ENCODE assay signal across 8 cellular contexts in genomic region chr17:50177983-50178834, GRCh38. TPM values are rescaled to one million over a fixed set of nuclear protein-coding genes. Genes with fewer than 3 reads are reported as not detected.
DNase-seq lines count a peak whose midpoint lies in the region; ATAC-seq and TF ChIP-seq lines count a peak whose summit lies in the region.

No MANE protein-coding gene starts in this region.

- peak; percentile 64 for DNase-seq in NCI-H1436 (lab: John Stamatoyannopoulos, UW)
- no peak for DNase-seq in NCI-H1436 treated with DMSO at 0.1 percent for 48 hours (lab: John Stamatoyannopoulos, UW)
- DNase-seq in SK-MEL-5 (ENCODE audit: low read depth, low spot score), result peak; percentile 88
- DNase-seq in ascending aorta (ENCODE audit: low spot score in 2 of 2), result peak; percentile 93 to 98
- peak; percentile 89 for DNase-seq in left ventricle myocardium superior
- peak; percentile 91 for DNase-seq in renal cortical epithelial cell (ENCODE audit: low read depth)

- intact Hi-C loops in ascending aorta (cut with DNase I), result loop anchor here (1.0 to 5.0 kb wide), 2 partner anchors 22 to 66 kb away; no protein-coding TSS in a partner anchor
- intact Hi-C loops in left ventricle myocardium superior (cut with micrococcal nuclease), result no loop called here

- peak overlapping the region; percentile 69 for H3K9ac ChIP-seq in HUES64 (ENCODE audit: low read depth, low read length)

- in situ Hi-C loops in SK-MEL-5 (cut with HindIII; ENCODE audit: low pct_unique_long_range_greater_than_20kb, low sequenced_read_pairs), result no loop called here

- peak overlapping the region; percentile 36 for H3K4me3 ChIP-seq in HUES64 (ENCODE audit: low read length)
- no peak overlapping the region for H3K4me3 ChIP-seq in ascending aorta

- H3K27me3 ChIP-seq in HUES64 (ENCODE audit: insufficient read depth, low read length) (no peaks in the 10 kb centered on the region), ascending aorta (no peaks in the 10 kb centered on the region)

- peak; percentile 87 for ATAC-seq in left ventricle myocardium superior
- no peak for ATAC-seq in HG02870 (IDR thresholded peaks at IDR 0.05; ENCODE audit: unreplicated experiment)

- WGBS in HUES64, result 10% methylated on average over 22 of the region's 22 CpGs

- H3K36me3 ChIP-seq in HUES64 (ENCODE audit: insufficient read depth, low read length), result no peaks in the 10 kb centered on the region
- H3K36me3 ChIP-seq in ascending aorta, result no peaks in the 10 kb centered on the region

- no peaks in the 10 kb centered on the region for H3K9me3 ChIP-seq in HUES64 (ENCODE audit: insufficient read depth, low read depth, low read length)
- no peaks in the 10 kb centered on the region for H3K9me3 ChIP-seq in ascending aorta

- peaks cover 22% of the 10 kb centered on the region for H3K4me1 ChIP-seq in HUES64 (ENCODE audit: insufficient read depth, low read length)
- peaks cover 24 to 44% of the 10 kb centered on the region in 2 donors for H3K4me1 ChIP-seq in ascending aorta

- H3K27ac ChIP-seq in HUES64 (ENCODE audit: low read depth, low read length) (peak overlapping the region; percentile 62), ascending aorta (peak overlapping the region; percentile 97 to 99)

- peak; percentile 32 to 49 (median 34) for TF ChIP-seq CTCF in ascending aorta (IDR thresholded peaks at IDR 0.05)

RNA-seq across cellular contexts. Expression of gene SGCA, which starts 12.4 kb away (rescaled TPM):
- not detected for polyA plus RNA-seq in HUES64 (2013, experiment 1 of 2)
- 0.89 TPM for polyA plus RNA-seq in HUES64 (2013, experiment 2 of 2)
- total RNA-seq in SK-MEL-5 (2014; rRNA removed; shearing (Covaris generic)), result not detected in 2 replicates
- not detected in 2 replicates for polyA plus RNA-seq in SK-MEL-5 (2015; cell fraction: cytosol; rRNA removed)
- polyA plus RNA-seq in SK-MEL-5 (2015; cell fraction: nucleus; rRNA removed), result not detected in 2 replicates
- total RNA-seq in ascending aorta, result 78.5 TPM
- total RNA-seq in left ventricle myocardium superior, result 155 TPM
- total RNA-seq in renal cortical epithelial cell, result not detected in 2 replicates

RNA-seq across cellular contexts. Expression of gene COL1A1, which starts 23.2 kb away (rescaled TPM):
- 19.2 TPM for polyA plus RNA-seq in HUES64 (2013, experiment 1 of 2)
- 24.3 TPM for polyA plus RNA-seq in HUES64 (2013, experiment 2 of 2)
- 0.03 TPM in 2 replicates for total RNA-seq in SK-MEL-5 (2014; rRNA removed; shearing (Covaris generic))
- 1.8 and 2.2 TPM in 2 replicates for polyA plus RNA-seq in SK-MEL-5 (2015; cell fraction: cytosol; rRNA removed)
- 0.33 and 4.0 TPM in 2 replicates for polyA plus RNA-seq in SK-MEL-5 (2015; cell fraction: nucleus; rRNA removed)
- 547 TPM for total RNA-seq in ascending aorta
- total RNA-seq in left ventricle myocardium superior, result 26.8 TPM
- total RNA-seq in renal cortical epithelial cell, result 65.6 and 141 TPM in 2 replicates

RNA-seq across cellular contexts. Expression of gene PPP1R9B, which starts 27.7 kb away (rescaled TPM):
- 10.4 TPM for polyA plus RNA-seq in HUES64 (2013, experiment 1 of 2)
- polyA plus RNA-seq in HUES64 (2013, experiment 2 of 2), result 12.4 TPM
- 33.6 and 36.2 TPM in 2 replicates for total RNA-seq in SK-MEL-5 (2014; rRNA removed; shearing (Covaris generic))
- polyA plus RNA-seq in SK-MEL-5 (2015; cell fraction: cytosol; rRNA removed), result 49.3 and 63.2 TPM in 2 replicates
- polyA plus RNA-seq in SK-MEL-5 (2015; cell fraction: nucleus; rRNA removed), result 61.2 and 61.5 TPM in 2 replicates
- total RNA-seq in ascending aorta, result 63.5 TPM
- 37.6 TPM for total RNA-seq in left ventricle myocardium superior
- total RNA-seq in renal cortical epithelial cell, result 15.8 and 39.9 TPM in 2 replicates

RNA-seq across cellular contexts. Expression of gene SAMD14, which starts 48.2 kb away (rescaled TPM):
- 5.8 TPM for polyA plus RNA-seq in HUES64 (2013, experiment 1 of 2)
- 6.7 TPM for polyA plus RNA-seq in HUES64 (2013, experiment 2 of 2)
- 0.03 TPM in 1 of 2 replicates, not detected in the other for total RNA-seq in SK-MEL-5 (2014; rRNA removed; shearing (Covaris generic))
- 0.58 and 1.5 TPM in 2 replicates for polyA plus RNA-seq in SK-MEL-5 (2015; cell fraction: cytosol; rRNA removed)
- polyA plus RNA-seq in SK-MEL-5 (2015; cell fraction: nucleus; rRNA removed), result 0.21 TPM in 1 of 2 replicates, not detected in the other
- total RNA-seq in ascending aorta, result 3.2 TPM
- 1.2 TPM for total RNA-seq in left ventricle myocardium superior
- 1.2 and 2.3 TPM in 2 replicates for total RNA-seq in renal cortical epithelial cell

Comparison
In these comparisons a context has a peak if more than half of its experiments do, and no peak if none do; other contexts are left out.
1. RNA of gene SGCA, which starts 12.4 kb away (total RNA-seq): 155 TPM in left ventricle myocardium superior (single experiment) and 78.5 TPM in ascending aorta (single experiment); not detected in SK-MEL-5 and not detected in renal cortical epithelial cell; every median in the first group is over 10 times any median in the second.
2. RNA of gene COL1A1, which starts 23.2 kb away (total RNA-seq): 547 TPM in ascending aorta (single experiment), 65.6 to 141 TPM in renal cortical epithelial cell and 26.8 TPM in left ventricle myocardium superior (single experiment); 0.03 TPM in SK-MEL-5; every median in the first group is over 10 times any median in the second.